In the genomic region with DNA sequence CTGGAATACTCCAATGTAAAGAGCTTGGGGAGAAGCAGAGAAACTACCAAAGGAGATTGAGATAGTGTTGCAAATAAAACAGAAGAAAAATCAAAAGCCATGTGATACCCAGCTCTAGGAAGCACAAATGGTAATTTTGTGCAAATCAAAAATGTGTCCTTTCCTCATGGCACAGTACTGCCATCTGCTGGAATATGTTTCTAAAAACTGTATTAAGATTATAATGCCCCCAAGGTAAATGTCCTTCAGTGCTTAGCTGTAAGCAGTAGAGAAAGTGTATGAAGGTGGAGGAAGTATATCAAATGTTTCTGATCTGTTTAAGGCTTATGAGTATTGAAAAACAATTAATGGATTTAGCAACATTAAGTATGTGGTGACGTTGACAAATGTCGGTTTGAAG, we compare ENCODE assay signal across 8 cellular contexts.
A peak's percentile ranks its signal among the peaks of the same experiment; 100 is the strongest.
DNase-seq lines count a peak whose midpoint lies in the region; TF ChIP-seq lines count a peak whose summit lies in the region.
"Not testable (repeated sequence)": the region's sequence is repeated elsewhere in the genome, so short reads cannot be mapped to it uniquely, and the experiment has no call there.

No MANE protein-coding gene starts in this region.

- DNase-seq in AG10803 (ENCODE audit: low read depth) (peak; percentile 0), GM04503 (ENCODE audit: low read depth) (peak; percentile 1), LHCN-M2 (ENCODE audit: low read depth) (peak; percentile 2), NCI-H2107 treated with DMSO at 0.1 percent for 48 hours (lab: John Stamatoyannopoulos, UW; ENCODE audit: unreplicated experiment) (peak; percentile 0), OCI-M1 (lab: John Stamatoyannopoulos, UW) (peak; percentile 74), fibroblast of peridontal ligament (ENCODE audit: extremely low read depth) (peak; percentile 0), lung microvascular endothelial cell (ENCODE audit: low read depth in 2 of 2) (peak; percentile 4 to 29)

- not testable (repeated sequence) for H3K4me3 ChIP-seq in AG10803 (ENCODE audit: low read length)

- not testable (repeated sequence) for H3K27ac ChIP-seq in VCaP

- TF ChIP-seq CTCF in AG10803 (conservative IDR thresholded peaks at IDR 0.05; ENCODE audit: low read length), result not testable (repeated sequence)
- TF ChIP-seq CTCF in VCaP (conservative IDR thresholded peaks at IDR 0.05), result peak; percentile 76

Comparison
In these comparisons a context has a peak if more than half of its experiments do, and no peak if none do; other contexts are left out.
1. DNase-seq: peak in every context shown above with its lines; median percentile 74 in OCI-M1; 16 in lung microvascular endothelial cell; 2 in LHCN-M2; 1 in GM04503; 0 in AG10803; 0 in NCI-H2107 treated with DMSO at 0.1 percent for 48 hours; 0 in fibroblast of peridontal ligament.